Comparison of ENCODE assay signal across 9 cellular contexts in genomic region chr1:211828584-211829342, GRCh38. TPM values are rescaled to one million over a fixed set of nuclear protein-coding genes. Genes with fewer than 3 reads are reported as not detected.
DNase-seq lines count a peak whose midpoint lies in the region; ATAC-seq and TF ChIP-seq lines count a peak whose summit lies in the region.
"Had no signal": no experiment of that assay in that cellular context is flagged by ENCODE, and none has a peak within 500 bp of the region (broad histone marks: within the 10 kb centered on the region; RNA-seq: fewer than 3 reads in every experiment).

No MANE protein-coding gene starts in this region.

- peaks cover 42% of the 10 kb centered on the region; the same call in 1 of the 2 replicates for H4K20me1 ChIP-seq in BLaER1

- H3K36me3 Mint-ChIP-seq in chondrocyte (ENCODE audit: low read depth), result peaks cover 2% of the 10 kb centered on the region
- H3K36me3 Mint-ChIP-seq in natural killer cell treated with Interleukin-12 subunit alpha and Interleukin-12 subunit beta and Interleukin-15 and Interleukin-18, amount 100 ng/mL, for 72 hours, result no peaks in the 10 kb centered on the region

- H3K9ac ChIP-seq in BLaER1, result peak overlapping the region; percentile 91; the same call in 1 of the 2 replicates

- no peak overlapping the region for H3K27ac ChIP-seq in BLaER1

- TF ChIP-seq CTCF in chondrocyte (IDR thresholded peaks at IDR 0.05), result no peak

- H3K4me3 ChIP-seq in BLaER1, result peak overlapping the region; percentile 93
- peak overlapping the region; percentile 61 for H3K4me3 ChIP-seq in MG63

- no peak for ATAC-seq in natural killer cell treated with Interleukin-12 subunit alpha and Interleukin-12 subunit beta and Interleukin-15 and Interleukin-18, amount 100 ng/mL, for 72 hours

- peak overlapping the region; percentile 92 for H3K4me3 Mint-ChIP-seq in chondrocyte (ENCODE audit: unreplicated experiment)
- H3K4me3 Mint-ChIP-seq in natural killer cell treated with Interleukin-12 subunit alpha and Interleukin-12 subunit beta and Interleukin-15 and Interleukin-18, amount 100 ng/mL, for 72 hours, result peak overlapping the region; percentile 98

- peaks cover 44% of the 10 kb centered on the region for H3K4me1 Mint-ChIP-seq in chondrocyte (ENCODE audit: low read depth)
- peaks cover 48 to 52% of the 10 kb centered on the region in 2 donors for H3K4me1 Mint-ChIP-seq in natural killer cell treated with Interleukin-12 subunit alpha and Interleukin-12 subunit beta and Interleukin-15 and Interleukin-18, amount 100 ng/mL, for 72 hours (ENCODE audit: low read depth in 2 of 2)

- H3K27ac Mint-ChIP-seq in chondrocyte (ENCODE audit: unreplicated experiment), result peak overlapping the region; percentile 93
- peak overlapping the region; percentile 85 to 87 for H3K27ac Mint-ChIP-seq in natural killer cell treated with Interleukin-12 subunit alpha and Interleukin-12 subunit beta and Interleukin-15 and Interleukin-18, amount 100 ng/mL, for 72 hours

- no peaks in the 10 kb centered on the region for H3K27me3 Mint-ChIP-seq in chondrocyte (ENCODE audit: low read depth)
- H3K27me3 Mint-ChIP-seq in natural killer cell treated with Interleukin-12 subunit alpha and Interleukin-12 subunit beta and Interleukin-15 and Interleukin-18, amount 100 ng/mL, for 72 hours, result no peaks in the 10 kb centered on the region

- H3K27me3 ChIP-seq in BLaER1 (no peaks in the 10 kb centered on the region), MG63 (no peaks in the 10 kb centered on the region)

- no peaks in the 10 kb centered on the region for H3K9me3 Mint-ChIP-seq in chondrocyte (ENCODE audit: low read depth)
- H3K9me3 Mint-ChIP-seq in natural killer cell treated with Interleukin-12 subunit alpha and Interleukin-12 subunit beta and Interleukin-15 and Interleukin-18, amount 100 ng/mL, for 72 hours, result no peaks in the 10 kb centered on the region

- no peak for DNase-seq in MG63
- no peak for DNase-seq in chondrocyte (ENCODE audit: low spot score)
- no peak for DNase-seq in natural killer cell treated with Interleukin-12 subunit alpha and Interleukin-12 subunit beta and Interleukin-15 and Interleukin-18, amount 100 ng/mL, for 72 hours (ENCODE audit: low spot score)
- DNase-seq in NCI-H345 (lab: John Stamatoyannopoulos, UW), result no peak
- DNase-seq in NCI-H446 treated with DMSO at 0.1 percent for 48 hours (lab: John Stamatoyannopoulos, UW), result no peak
- no peak for DNase-seq in SIG-M5 (lab: John Stamatoyannopoulos, UW)
- DNase-seq in stimulated activated CD4-positive, alpha-beta T cell treated with anti-CD3 and anti-CD28 coated beads, Interleukin-2, amount 100 ng/mL, for 24 hours, result no peak
- DNase-seq: activated CD4-positive, CD25-positive, alpha-beta regulatory T cell had no signal

- H3K9me3 ChIP-seq in BLaER1 (no peaks in the 10 kb centered on the region), MG63 (no peaks in the 10 kb centered on the region)

- H3K36me3 ChIP-seq in BLaER1 (peaks cover 22% of the 10 kb centered on the region), MG63 (peaks cover 33% of the 10 kb centered on the region)

- H3K4me1 ChIP-seq in BLaER1, result peaks cover 27% of the 10 kb centered on the region

- H3K4me2 ChIP-seq in BLaER1, result peak overlapping the region; percentile 90

RNA-seq across cellular contexts. Expression of gene LPGAT1, which starts 1.8 kb away (rescaled TPM):
- 17.9 and 27.2 TPM in 2 replicates for total RNA-seq in MG63 (2014; rRNA removed; shearing (Covaris generic); ENCODE audit: low replicate concordance)
- total RNA-seq in chondrocyte, result 50.7 to 60.1 TPM (median 59.1 TPM) in 3 replicates
- 10 to 100 TPM; 27.2 to 54.3 TPM for total RNA-seq in natural killer cell treated with Interleukin-12 subunit alpha and Interleukin-12 subunit beta and Interleukin-15 and Interleukin-18, amount 100 ng/mL, for 72 hours
